1 cellular context compared by ENCODE assay signal in the genomic region with DNA sequence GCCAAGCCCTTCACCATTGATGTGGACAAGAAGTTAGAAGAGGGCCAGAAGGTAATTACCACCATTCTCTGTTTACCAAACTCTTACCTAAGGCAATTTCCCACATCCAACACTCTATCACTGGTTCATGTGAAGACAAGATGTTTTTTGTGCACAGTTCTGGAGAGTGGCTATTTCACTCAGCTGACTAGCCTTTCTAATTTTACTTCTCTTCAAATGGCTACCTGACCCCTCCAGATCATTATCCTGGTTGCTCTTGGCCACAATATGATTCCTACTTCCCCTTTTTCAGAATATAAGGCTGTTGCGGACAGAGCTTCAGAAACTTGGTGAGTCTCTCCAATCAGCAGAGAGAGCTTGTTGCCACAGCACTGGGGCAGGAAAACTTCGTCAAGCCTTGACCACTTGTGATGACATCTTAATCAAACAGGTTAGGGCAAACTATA.
TF ChIP-seq lines count a peak whose summit lies in the region.

No MANE protein-coding gene starts in this region.

TF ChIP-seq in GM12878, 131 proteins besides CTCF, POLR2A, EP300 and RAD21 (continued from another document):
- no peak for TF ChIP-seq BCLAF1 (IDR thresholded peaks at IDR 0.05)
- TF ChIP-seq ZNF24 (IDR thresholded peaks at IDR 0.05): no peak
- no peak for TF ChIP-seq NFYA (IDR thresholded peaks at IDR 0.05; ENCODE audit: borderline replicate concordance, low read depth, low read length)
- TF ChIP-seq BHLHE40 (IDR thresholded peaks at IDR 0.05; ENCODE audit: borderline replicate concordance in 1 of 2, low read depth in 2 of 2, low read length in 1 of 2): 0 out of 4 replicates have a peak, but pooled peaks of 1 of the 2 experiments have one; percentile 12
- TF ChIP-seq SMAD5 (IDR thresholded peaks at IDR 0.05; ENCODE audit: low read depth): no peak
- peak; percentile 80 for TF ChIP-seq RFX5 (IDR thresholded peaks at IDR 0.05; ENCODE audit: low read depth, low read length)
- no peak for TF ChIP-seq MAX (IDR thresholded peaks at IDR 0.05; ENCODE audit: low read depth, low read length)
